In the genomic region with DNA sequence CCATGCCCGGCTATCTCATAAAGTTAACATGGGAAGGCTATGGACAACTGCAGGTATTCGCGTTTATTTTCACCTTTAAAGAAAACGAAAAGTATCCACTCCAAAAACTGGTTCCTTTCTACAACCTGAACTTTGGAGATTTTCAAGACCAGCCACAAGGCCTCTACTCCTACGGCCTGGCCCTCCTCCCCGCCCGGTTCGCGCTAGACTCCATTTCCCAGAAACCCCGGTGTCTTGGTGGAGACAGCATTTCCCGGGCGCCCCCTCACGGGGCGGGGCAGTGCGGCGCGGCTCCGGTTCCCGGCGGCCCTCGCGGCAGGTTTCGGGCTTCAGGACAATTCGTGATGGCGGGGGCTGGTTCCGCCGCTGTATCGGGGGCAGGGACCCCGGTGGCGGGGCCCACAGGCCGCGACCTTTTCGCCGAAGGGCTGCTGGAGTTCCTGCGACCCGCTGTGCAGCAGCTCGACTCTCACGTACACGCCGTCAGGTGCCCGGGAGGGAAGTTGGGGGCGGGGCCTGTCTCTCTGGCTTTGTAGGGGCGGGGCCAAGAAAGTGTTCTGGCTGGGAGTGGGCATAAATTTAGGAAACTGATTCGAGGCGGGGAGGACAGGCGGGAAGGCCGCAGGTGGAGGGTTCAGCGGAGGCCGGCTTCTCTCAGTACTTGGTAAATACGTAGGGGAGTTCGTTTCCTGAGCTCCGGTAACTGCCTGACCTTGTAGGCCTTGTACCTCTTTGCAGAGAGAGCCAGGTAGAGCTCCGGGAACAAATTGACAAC, we compare ENCODE assay signal across 8 cellular contexts. TPM values are rescaled to one million over a fixed set of nuclear protein-coding genes. Genes with fewer than 3 reads are reported as not detected.
DNase-seq lines count a peak whose midpoint lies in the region; ATAC-seq and TF ChIP-seq lines count a peak whose summit lies in the region.

A gene with protein sequence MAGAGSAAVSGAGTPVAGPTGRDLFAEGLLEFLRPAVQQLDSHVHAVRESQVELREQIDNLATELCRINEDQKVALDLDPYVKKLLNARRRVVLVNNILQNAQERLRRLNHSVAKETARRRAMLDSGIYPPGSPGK (plus strand): TSS at position 304 of the 775 bp plus-strand sequence. CDS start 41 bp downstream, at position 345.

- H3K4me1 ChIP-seq in CD4-positive, CD25-positive, alpha-beta regulatory T cell (ENCODE audit: control insufficient read depth, insufficient read depth, low read length, poor library complexity, severe bottlenecking): peaks cover 14% of the 10 kb centered on the region

- peak in 1 of 2 donors; percentile 44 for TF ChIP-seq POLR2A in lower leg skin (IDR thresholded peaks at IDR 0.05)

- H3K9me3 ChIP-seq in CD4-positive, CD25-positive, alpha-beta regulatory T cell (ENCODE audit: control insufficient read depth in 2 of 2, low read length in 2 of 2): no peaks in the 10 kb centered on the region

- peak within 1 kb of the TSS; percentile 94 to 97 (median 96) for H3K27ac Mint-ChIP-seq in CD4-positive, CD25-positive, alpha-beta regulatory T cell
- peak within 1 kb of the TSS; percentile 82 for H3K27ac Mint-ChIP-seq in activated CD4-positive, alpha-beta memory T cell treated with anti-CD3 and anti-CD28 coated beads for 36 hours

- peak; percentile 84 to 94 (median 90) for DNase-seq in CD4-positive, CD25-positive, alpha-beta regulatory T cell
- peak; percentile 89 for DNase-seq in NCI-H774 (lab: John Stamatoyannopoulos, UW)
- peak; percentile 95 for DNase-seq in activated CD4-positive, alpha-beta memory T cell treated with anti-CD3 and anti-CD28 coated beads for 36 hours
- peak in 1 of 2 donors; percentile 67 for DNase-seq in dermis microvascular lymphatic vessel endothelial cell (ENCODE audit: low read depth in 2 of 2)
- DNase-seq in lower leg skin (ENCODE audit: low spot score in 2 of 2): peak; percentile 91 to 98
- peak; percentile 89 to 91 for DNase-seq in stimulated activated CD4-positive, alpha-beta T cell treated with anti-CD3 and anti-CD28 coated beads, Interleukin-4, amount 100 ng/mL, for 48 hours (ENCODE audit: low read depth in 2 of 2)

- POLR2A ChIA-PET in activated CD4-positive, alpha-beta memory T cell treated with anti-CD3 and anti-CD28 coated beads for 36 hours (lab: Charles Lee): interaction anchor here (1.3 to 2.6 kb wide), 6 partner anchors 9 to 332 kb away, joined by 4 to 16 read pairs (median 9); a partner anchor contains a TSS

- peak; percentile 96 to 97 for ATAC-seq in CD4-positive, CD25-positive, alpha-beta regulatory T cell (ENCODE audit: low read depth in 2 of 2)
- ATAC-seq in GM19397 (IDR thresholded peaks at IDR 0.05; ENCODE audit: unreplicated experiment): peak; percentile 91
- peak; percentile 83 for ATAC-seq in HG03565 (IDR thresholded peaks at IDR 0.05; ENCODE audit: unreplicated experiment)

- H3K36me3 Mint-ChIP-seq in CD4-positive, CD25-positive, alpha-beta regulatory T cell: peaks cover 13% of the 10 kb centered on the region
- H3K36me3 Mint-ChIP-seq in activated CD4-positive, alpha-beta memory T cell treated with anti-CD3 and anti-CD28 coated beads for 36 hours: peaks cover 27% of the 10 kb centered on the region

- H3K27ac ChIP-seq in CD4-positive, CD25-positive, alpha-beta regulatory T cell (ENCODE audit: insufficient read depth, low read length, poor library complexity, severe bottlenecking): peak within 1 kb of the TSS; percentile 88

- no peaks in the 10 kb centered on the region for H3K9me3 Mint-ChIP-seq in CD4-positive, CD25-positive, alpha-beta regulatory T cell
- no peaks in the 10 kb centered on the region for H3K9me3 Mint-ChIP-seq in activated CD4-positive, alpha-beta memory T cell treated with anti-CD3 and anti-CD28 coated beads for 36 hours

- intact Hi-C loops in activated CD4-positive, alpha-beta memory T cell treated with anti-CD3 and anti-CD28 coated beads for 36 hours (cut with micrococcal nuclease): loop anchor here (1.0 to 10.0 kb wide), 4 partner anchors 13 to 1346 kb away; a partner anchor contains a TSS
- intact Hi-C loops in lower leg skin (cut with DNase I; ENCODE audit: low total_unique reads): no loop called here

- TF ChIP-seq CTCF in lower leg skin (IDR thresholded peaks at IDR 0.05): no peak

- H3K27me3 ChIP-seq in CD4-positive, CD25-positive, alpha-beta regulatory T cell (ENCODE audit: control insufficient read depth, insufficient read depth, low read length): no peaks in the 10 kb centered on the region

- no peaks in the 10 kb centered on the region for H3K27me3 Mint-ChIP-seq in CD4-positive, CD25-positive, alpha-beta regulatory T cell
- no peaks in the 10 kb centered on the region for H3K27me3 Mint-ChIP-seq in activated CD4-positive, alpha-beta memory T cell treated with anti-CD3 and anti-CD28 coated beads for 36 hours

- peak within 1 kb of the TSS; percentile 90 for H3K4me3 ChIP-seq in CD4-positive, CD25-positive, alpha-beta regulatory T cell (ENCODE audit: low read depth, low read length)
- peak within 1 kb of the TSS; percentile 55 for H3K4me3 ChIP-seq in lower leg skin (ENCODE audit: low read depth, poor library complexity, severe bottlenecking)

- H3K4me3 Mint-ChIP-seq in CD4-positive, CD25-positive, alpha-beta regulatory T cell: peak within 1 kb of the TSS; percentile 96 to 99 (median 98)
- H3K4me3 Mint-ChIP-seq in activated CD4-positive, alpha-beta memory T cell treated with anti-CD3 and anti-CD28 coated beads for 36 hours: peak within 1 kb of the TSS; percentile 93

- H3K36me3 ChIP-seq in CD4-positive, CD25-positive, alpha-beta regulatory T cell (ENCODE audit: control insufficient read depth, insufficient read depth, low read length): peaks cover 28% of the 10 kb centered on the region

- 2% methylated on average over 47 of the region's 53 CpGs for WGBS in lower leg skin, 2 donors

- peaks cover 7 to 30% (median 13%) of the 10 kb centered on the region in 4 donors for H3K4me1 Mint-ChIP-seq in CD4-positive, CD25-positive, alpha-beta regulatory T cell
- peaks cover 17% of the 10 kb centered on the region for H3K4me1 Mint-ChIP-seq in activated CD4-positive, alpha-beta memory T cell treated with anti-CD3 and anti-CD28 coated beads for 36 hours (ENCODE audit: low read depth)

- CTCF ChIA-PET in activated CD4-positive, alpha-beta memory T cell treated with anti-CD3 and anti-CD28 coated beads for 36 hours (lab: Charles Lee): interaction anchor here (0.6 to 1.7 kb wide), 7 partner anchors 14 to 148 kb away, joined by 3 to 6 read pairs (median 3); a partner anchor contains a TSS

RNA-seq across cellular contexts. Expression of the gene that starts here (rescaled TPM):
- total RNA-seq in CD4-positive, CD25-positive, alpha-beta regulatory T cell: 21.5 TPM
- polyA plus RNA-seq in CD4-positive, CD25-positive, alpha-beta regulatory T cell: 100 to 1,000 TPM in 1 of 4 donors, 10 to 100 TPM in 3; 84.9 to 120 (median 93.7) TPM
- total RNA-seq in activated CD4-positive, alpha-beta memory T cell treated with anti-CD3 and anti-CD28 coated beads for 36 hours: 10 to 100 TPM; 31.3 to 32.1 TPM
- total RNA-seq in dermis microvascular lymphatic vessel endothelial cell: 54.6 and 55.5 TPM in 2 replicates
- total RNA-seq in lower leg skin: 10 to 100 TPM; 34.8 to 60.4 (median 46.9) TPM
